In genomic region chr2:104872866-104873688, GRCh38 we compare ENCODE assay signal across 8 cellular contexts. TPM values are rescaled to one million over a fixed set of nuclear protein-coding genes. Genes with fewer than 3 reads are reported as not detected.
DNase-seq lines count a peak whose midpoint lies in the region; ATAC-seq and TF ChIP-seq lines count a peak whose summit lies in the region.

No MANE protein-coding gene starts in this region.

- H3K27ac ChIP-seq in right cardiac atrium (ENCODE audit: low read length): no peak overlapping the region

- H3K36me3 ChIP-seq in BE2C: no peaks in the 10 kb centered on the region

- H3K27me3 ChIP-seq in BE2C: peaks cover 49% of the 10 kb centered on the region
- H3K27me3 ChIP-seq in right cardiac atrium (ENCODE audit: control insufficient read depth, insufficient read depth): no peaks in the 10 kb centered on the region

- H3K4me3 ChIP-seq in BE2C (ENCODE audit: low read depth, low read length) (peak overlapping the region; percentile 33), right cardiac atrium (ENCODE audit: low read length) (peak overlapping the region; percentile 59)

- intact Hi-C loops in right cardiac atrium (cut with DNase I): no loop called here
- intact Hi-C loops in posterior vena cava (cut with DNase I): no loop called here

- TF ChIP-seq CTCF in BE2C (IDR thresholded peaks at IDR 0.05; ENCODE audit: low read depth, low read length): peak; percentile 63

- WGBS in right cardiac atrium: under 1% methylated on average over 63 of the region's 63 CpGs

- DNase-seq in BE2C (peak; percentile 55), NCI-H2171 treated with DMSO at 0.1 percent for 48 hours (lab: John Stamatoyannopoulos, UW) (peak; percentile 46), amniotic epithelial cell (ENCODE audit: low read depth) (peak; percentile 51), right cardiac atrium (peak; percentile 64 to 71 (median 69)), posterior vena cava (ENCODE audit: low spot score) (peak; percentile 76), NCI-H2029 treated with DMSO at 0.1 percent for 48 hours (lab: John Stamatoyannopoulos, UW) (no peak)

- H3K9me3 ChIP-seq in BE2C (no peaks in the 10 kb centered on the region), right cardiac atrium (ENCODE audit: control insufficient read depth, low read length) (no peaks in the 10 kb centered on the region)

- ATAC-seq in GM18498 (IDR thresholded peaks at IDR 0.05; ENCODE audit: unreplicated experiment): peak; percentile 89
- ATAC-seq in HG02973 (IDR thresholded peaks at IDR 0.05; ENCODE audit: unreplicated experiment): peak; percentile 79
- ATAC-seq in right cardiac atrium: peak; percentile 85 to 92

- H3K4me1 ChIP-seq in BE2C (no peaks in the 10 kb centered on the region), right cardiac atrium (ENCODE audit: control insufficient read depth, insufficient read depth, low read length) (no peaks in the 10 kb centered on the region)

RNA-seq across cellular contexts. Expression of gene POU3F3, which starts 19.2 kb away (rescaled TPM):
- polyA plus RNA-seq in BE2C (2012; ENCODE audit: insufficient read depth, insufficient read length, low read depth): not detected
- total RNA-seq in right cardiac atrium (1 to 10 TPM in 1 of 4 donors, under 1 TPM in 3; 0.06 to 1.1 (median 0.68) TPM), posterior vena cava (not detected)
- 0.07 TPM for polyA plus RNA-seq in right cardiac atrium
